In genomic region chr1:66381626-66382275, GRCh38 we compare ENCODE assay signal across 26 cellular contexts.
DNase-seq lines count a peak whose midpoint lies in the region; ATAC-seq, FAIRE-seq and TF ChIP-seq lines count a peak whose summit lies in the region.
"Had no signal": no experiment of that assay in that cellular context is flagged by ENCODE, and none has a peak within 500 bp of the region (broad histone marks: within the 10 kb centered on the region; RNA-seq: fewer than 3 reads in every experiment).

No MANE protein-coding gene starts in this region.

- H3K4me1 Mint-ChIP-seq in CD4-positive, CD25-positive, alpha-beta regulatory T cell: peaks cover 16 to 35% (median 30%) of the 10 kb centered on the region in 4 donors

- peaks cover 0 to 15% (median 3%) of the 10 kb centered on the region in 7 donors for H3K9me3 Mint-ChIP-seq in CD4-positive, CD25-positive, alpha-beta regulatory T cell

- H3K9me3 ChIP-seq in CD4-positive, CD25-positive, alpha-beta regulatory T cell (ENCODE audit: control insufficient read depth in 2 of 2, low read length in 2 of 2): peaks cover 6 to 12% of the 10 kb centered on the region in 2 experiments
- H3K9me3 ChIP-seq in left lung: peaks cover 0 to 10% of the 10 kb centered on the region in 2 donors

- DNase-seq in CD4-positive, CD25-positive, alpha-beta regulatory T cell: no peak
- DNase-seq in GM12892 (ENCODE audit: insufficient read length) (no peak), NCI-H82 treated with DMSO at 0.1 percent for 48 hours (lab: John Stamatoyannopoulos, UW; ENCODE audit: unreplicated experiment) (peak; percentile 85), left lung (no peak), NCI-H446 (lab: John Stamatoyannopoulos, UW) (no peak), RPMI8226 (no peak)
- DNase-seq: activated naive CD4-positive, alpha-beta T cell treated with anti-CD3 and anti-CD28 coated beads, Interleukin-2, amount 50 U/mL, for 16 hours; activated T-cell treated with anti-CD3 and anti-CD28 coated beads, Interleukin-2, amount 50 U/mL, for 48 hours; anterior cingulate cortex; CD8-positive, alpha-beta memory T cell; DND-41; HCEC 1CT; Kasumi-1; kidney glomerular epithelial cell; mammary epithelial cell; NCI-H1048; NCI-H1930; NCI-H446 treated with DMSO at 0.1 percent for 48 hours; SK-N-SH had no signal

- no peak for ATAC-seq in CD4-positive, CD25-positive, alpha-beta regulatory T cell (ENCODE audit: low read depth in 2 of 2)
- ATAC-seq in left lung (peak; percentile 40), HG02759 (IDR thresholded peaks at IDR 0.05; ENCODE audit: unreplicated experiment) (no peak)
- ATAC-seq: activated CD4-positive, CD25-positive, alpha-beta regulatory T cell treated with anti-CD3 and anti-CD28 coated beads, Interleukin-2, amount 50 U/mL, for 24 hours had no signal

- FAIRE-seq in GM12892 (lab: Jason Lieb, UNC): peak; percentile 67
- FAIRE-seq: endometrium, HTR-8/SVneo had no signal

- intact Hi-C loops in left lung (cut with DNase I): no loop called here

- peak overlapping the region; percentile 63 for H3K4me3 ChIP-seq in CD4-positive, CD25-positive, alpha-beta regulatory T cell (ENCODE audit: low read depth, low read length)
- H3K4me3 ChIP-seq in left lung: no peak overlapping the region
- H3K4me3 ChIP-seq: cardiac muscle cell, vagina had no signal

- H3K27ac Mint-ChIP-seq in CD4-positive, CD25-positive, alpha-beta regulatory T cell: peak overlapping the region; percentile 0 to 43 (median 14)

- no peak for TF ChIP-seq CTCF in left lung (IDR thresholded peaks at IDR 0.05)

- no peaks in the 10 kb centered on the region for H3K27me3 ChIP-seq in CD4-positive, CD25-positive, alpha-beta regulatory T cell (ENCODE audit: control insufficient read depth, insufficient read depth, low read length)
- H3K27me3 ChIP-seq in left lung: no peaks in the 10 kb centered on the region
- H3K27me3 ChIP-seq: cardiac muscle cell, vagina had no signal

- TF ChIP-seq POLR2A in GM12892 (IDR thresholded peaks at IDR 0.05; ENCODE audit: low read depth, low read length): no peak

- H3K4me3 Mint-ChIP-seq in CD4-positive, CD25-positive, alpha-beta regulatory T cell: peak overlapping the region in 2 of 4 donors; percentile 2 to 9

- peaks cover 4% of the 10 kb centered on the region for H3K27me3 Mint-ChIP-seq in CD4-positive, CD25-positive, alpha-beta regulatory T cell

- H3K36me3 Mint-ChIP-seq in CD4-positive, CD25-positive, alpha-beta regulatory T cell: no peaks in the 10 kb centered on the region

- peaks cover 5% of the 10 kb centered on the region for H3K4me1 ChIP-seq in CD4-positive, CD25-positive, alpha-beta regulatory T cell (ENCODE audit: control insufficient read depth, insufficient read depth, low read length, poor library complexity, severe bottlenecking)
- H3K4me1 ChIP-seq in left lung: peaks cover 0 to 31% of the 10 kb centered on the region in 2 donors
- H3K4me1 ChIP-seq: vagina had no signal

- no peaks in the 10 kb centered on the region for H3K36me3 ChIP-seq in CD4-positive, CD25-positive, alpha-beta regulatory T cell (ENCODE audit: control insufficient read depth, insufficient read depth, low read length)
- H3K36me3 ChIP-seq in left lung: no peaks in the 10 kb centered on the region
- H3K36me3 ChIP-seq: cardiac muscle cell, vagina had no signal

- H3K27ac ChIP-seq in CD4-positive, CD25-positive, alpha-beta regulatory T cell (ENCODE audit: insufficient read depth, low read length, poor library complexity, severe bottlenecking): no peak overlapping the region
- no peak overlapping the region for H3K27ac ChIP-seq in left lung
- H3K27ac ChIP-seq: cardiac muscle cell, RWPE1, vagina had no signal
